Comparison of ENCODE assay signal across 8 cellular contexts in genomic region chr20:58236612-58237317, GRCh38. TPM values are rescaled to one million over a fixed set of nuclear protein-coding genes. Genes with fewer than 3 reads are reported as not detected.
DNase-seq lines count a peak whose midpoint lies in the region; ATAC-seq and TF ChIP-seq lines count a peak whose summit lies in the region.

No MANE protein-coding gene starts in this region.

- DNase-seq in D341Med (ENCODE audit: low spot score) (peak; percentile 93), RPMI7951 (ENCODE audit: low read depth) (peak; percentile 79), foreskin keratinocyte (peak in 1 of 2 donors; percentile 40), neural crest cell (ENCODE audit: low read depth, low spot score) (peak; percentile 92)
- DNase-seq in Jurkat, Clone E6-1 (ENCODE audit: low read depth, low spot score): peak; percentile 72
- peak; percentile 73 for DNase-seq in activated effector memory CD4-positive, alpha-beta T cell treated with Interleukin-2 at 50 U/mL for 16 hours
- peak; percentile 84 to 88 for DNase-seq in stimulated activated naive CD8-positive, alpha-beta T cell treated with anti-CD3 and anti-CD28 coated beads, Interleukin-15, amount 100 ng/mL, for 72 hours

- H3K4me3 Mint-ChIP-seq in neural crest cell: peak overlapping the region; percentile 29
- peak overlapping the region; percentile 76 to 93 for H3K4me3 Mint-ChIP-seq in stimulated activated naive CD8-positive, alpha-beta T cell treated with anti-CD3 and anti-CD28 coated beads, Interleukin-15, amount 100 ng/mL, for 72 hours

- no peaks in the 10 kb centered on the region for H3K4me1 ChIP-seq in foreskin keratinocyte

- peaks cover 41% of the 10 kb centered on the region for H3K27me3 Mint-ChIP-seq in neural crest cell (ENCODE audit: low read depth)
- H3K27me3 Mint-ChIP-seq in stimulated activated naive CD8-positive, alpha-beta T cell treated with anti-CD3 and anti-CD28 coated beads, Interleukin-15, amount 100 ng/mL, for 72 hours: no peaks in the 10 kb centered on the region

- no peak overlapping the region for H3K27ac ChIP-seq in foreskin keratinocyte

- H3K4me1 Mint-ChIP-seq in neural crest cell: peaks cover 11% of the 10 kb centered on the region
- peaks cover 39% of the 10 kb centered on the region for H3K4me1 Mint-ChIP-seq in stimulated activated naive CD8-positive, alpha-beta T cell treated with anti-CD3 and anti-CD28 coated beads, Interleukin-15, amount 100 ng/mL, for 72 hours

- no peaks in the 10 kb centered on the region for H3K9me3 Mint-ChIP-seq in neural crest cell
- H3K9me3 Mint-ChIP-seq in stimulated activated naive CD8-positive, alpha-beta T cell treated with anti-CD3 and anti-CD28 coated beads, Interleukin-15, amount 100 ng/mL, for 72 hours: no peaks in the 10 kb centered on the region

- peaks cover 2% of the 10 kb centered on the region for H3K36me3 Mint-ChIP-seq in neural crest cell (ENCODE audit: low read depth)

- TF ChIP-seq CTCF in foreskin keratinocyte (conservative IDR thresholded peaks at IDR 0.05): peak; percentile 96
- peak; percentile 97 for TF ChIP-seq CTCF in neural crest cell (conservative IDR thresholded peaks at IDR 0.05)

- H3K27me3 ChIP-seq in foreskin keratinocyte: no peaks in the 10 kb centered on the region

- H3K4me3 ChIP-seq in Jurkat, Clone E6-1 (ENCODE audit: low read length): peak overlapping the region; percentile 54

- H3K27ac Mint-ChIP-seq in neural crest cell (ENCODE audit: unreplicated experiment): no peak overlapping the region
- H3K27ac Mint-ChIP-seq in stimulated activated naive CD8-positive, alpha-beta T cell treated with anti-CD3 and anti-CD28 coated beads, Interleukin-15, amount 100 ng/mL, for 72 hours: peak overlapping the region; percentile 87 to 89

- ATAC-seq in GM21423 (IDR thresholded peaks at IDR 0.05; ENCODE audit: unreplicated experiment): peak; percentile 81
- ATAC-seq in foreskin keratinocyte: peak; percentile 85
- ATAC-seq in stimulated activated naive CD8-positive, alpha-beta T cell treated with anti-CD3 and anti-CD28 coated beads, Interleukin-15, amount 100 ng/mL, for 72 hours: peak; percentile 93

RNA-seq across cellular contexts. Expression of gene ANKRD60, which starts 8.3 kb away (rescaled TPM):
- not detected for polyA plus RNA-seq in Jurkat, Clone E6-1 (2012; ENCODE audit: insufficient read depth, insufficient read length)
- not detected in 2 replicates for total RNA-seq in RPMI7951 (2014; rRNA removed; shearing (Covaris generic))
- total RNA-seq in foreskin keratinocyte: not detected in 2 replicates
- polyA plus RNA-seq in foreskin keratinocyte: not detected in 2 replicates
- not detected in 2 replicates for total RNA-seq in neural crest cell
